8 cellular contexts compared by ENCODE assay signal in the genomic region with DNA sequence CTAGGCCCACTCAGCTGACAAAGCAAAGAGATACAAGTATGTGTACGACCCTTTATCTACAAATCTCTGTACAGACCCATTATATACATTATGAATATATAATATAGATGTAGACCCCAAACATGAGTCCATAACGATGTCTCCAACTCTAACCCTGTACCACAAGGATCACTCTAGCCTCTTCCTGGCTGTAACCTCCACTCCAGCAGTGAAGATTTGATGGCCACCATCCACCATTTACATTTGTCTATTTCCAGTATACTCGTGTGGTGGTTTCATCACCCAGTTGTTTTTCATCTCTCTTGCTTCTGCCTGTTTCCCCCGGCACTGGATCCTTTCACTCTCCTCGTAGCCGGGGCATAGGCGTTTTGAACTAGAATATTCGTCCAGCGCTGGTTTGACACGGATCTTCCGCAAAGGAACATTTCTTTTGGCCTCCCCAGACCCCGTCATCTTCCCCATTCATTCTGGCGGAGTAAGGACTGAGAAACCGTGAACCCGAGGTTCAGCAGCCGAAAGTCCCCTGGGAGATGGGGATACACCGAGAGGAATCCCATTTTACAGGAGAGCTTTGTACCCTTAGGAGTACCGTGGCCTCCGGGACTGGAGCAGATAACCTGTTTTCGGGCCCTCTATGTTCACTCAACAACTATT. TPM values are rescaled to one million over a fixed set of nuclear protein-coding genes. Genes with fewer than 3 reads are reported as not detected.
DNase-seq lines count a peak whose midpoint lies in the region; ATAC-seq, FAIRE-seq and TF ChIP-seq lines count a peak whose summit lies in the region.

No MANE protein-coding gene starts in this region.

- no peaks in the 10 kb centered on the region for H3K9me3 ChIP-seq in ascending aorta
- H3K9me3 ChIP-seq in right lobe of liver, result no peaks in the 10 kb centered on the region
- H3K9me3 ChIP-seq in upper lobe of left lung, result no peaks in the 10 kb centered on the region

- H3K4me3 ChIP-seq in ascending aorta (peak overlapping the region; percentile 70 to 74), right lobe of liver (peak overlapping the region; percentile 72 to 74 (median 73)), upper lobe of left lung (peak overlapping the region; percentile 53 to 92 (median 80))

- H3K36me3 ChIP-seq in ascending aorta, result no peaks in the 10 kb centered on the region
- no peaks in the 10 kb centered on the region for H3K36me3 ChIP-seq in right lobe of liver
- H3K36me3 ChIP-seq in upper lobe of left lung, result no peaks in the 10 kb centered on the region

- H3K27me3 ChIP-seq in ascending aorta, result no peaks in the 10 kb centered on the region
- H3K27me3 ChIP-seq in right lobe of liver, result no peaks in the 10 kb centered on the region
- H3K27me3 ChIP-seq in upper lobe of left lung, result no peaks in the 10 kb centered on the region

- H3K4me1 Mint-ChIP-seq in activated naive CD4-positive, alpha-beta T cell treated with anti-CD3 and anti-CD28 coated beads for 36 hours (ENCODE audit: low read depth), result peaks cover 11% of the 10 kb centered on the region

- peak overlapping the region; percentile 78 for H3K4me3 Mint-ChIP-seq in activated naive CD4-positive, alpha-beta T cell treated with anti-CD3 and anti-CD28 coated beads for 36 hours

- H3K4me1 ChIP-seq in ascending aorta (peaks cover 0 to 23% of the 10 kb centered on the region in 2 donors), right lobe of liver (peaks cover 0 to 22% (median 9%) of the 10 kb centered on the region in 4 donors), upper lobe of left lung (peaks cover 22 to 30% (median 26%) of the 10 kb centered on the region in 4 donors)

- peak overlapping the region; percentile 79 to 88 for H3K27ac ChIP-seq in ascending aorta
- peak overlapping the region; percentile 85 to 94 (median 89) for H3K27ac ChIP-seq in right lobe of liver
- peak overlapping the region; percentile 82 to 97 (median 88) for H3K27ac ChIP-seq in upper lobe of left lung

- 8% methylated on average over 19 of the region's 20 CpGs for WGBS in right lobe of liver (ENCODE audit: insufficient coverage, low coverage, low lambda C conversion rate, missing lambda C conversion rate)
- 7 to 17% methylated on average over 18 to 20 of the region's 20 CpGs for WGBS in upper lobe of left lung, 2 donors

- FAIRE-seq in frontal cortex (lab: Jason Lieb, UNC), result no peak

- TF ChIP-seq POLR2A in right lobe of liver (IDR thresholded peaks at IDR 0.05), result no peak
- no peak for TF ChIP-seq POLR2A in upper lobe of left lung (IDR thresholded peaks at IDR 0.05)

- CTCF ChIA-PET in activated naive CD4-positive, alpha-beta T cell treated with anti-CD3 and anti-CD28 coated beads for 36 hours (lab: Charles Lee), result interaction anchor here (0.6 kb wide), 1 partner anchor 46 kb away, joined by 3 read pairs; no protein-coding TSS in a partner anchor

- H3K9me3 Mint-ChIP-seq in activated naive CD4-positive, alpha-beta T cell treated with anti-CD3 and anti-CD28 coated beads for 36 hours, result peaks cover 1% of the 10 kb centered on the region

- peaks cover 56% of the 10 kb centered on the region for H3K27me3 Mint-ChIP-seq in activated naive CD4-positive, alpha-beta T cell treated with anti-CD3 and anti-CD28 coated beads for 36 hours (ENCODE audit: low read depth)

- intact Hi-C loops in activated naive CD4-positive, alpha-beta T cell treated with anti-CD3 and anti-CD28 coated beads for 36 hours (cut with micrococcal nuclease), result loop anchor here (1.0 to 5.0 kb wide), 6 partner anchors 31 to 850 kb away; no protein-coding TSS in a partner anchor
- intact Hi-C loops in ascending aorta (cut with DNase I) (loop anchor here (2.0 to 10.0 kb wide), 4 partner anchors 34 to 442 kb away; a partner anchor contains a TSS), right lobe of liver (cut with DNase I) (no loop called here)

- no peak for TF ChIP-seq CTCF in ascending aorta (IDR thresholded peaks at IDR 0.05)
- no peak for TF ChIP-seq CTCF in right lobe of liver (IDR thresholded peaks at IDR 0.05)
- no peak for TF ChIP-seq CTCF in upper lobe of left lung (IDR thresholded peaks at IDR 0.05)
- no peak for TF ChIP-seq CTCF in omental fat pad (IDR thresholded peaks at IDR 0.05)

- no peaks in the 10 kb centered on the region for H3K36me3 Mint-ChIP-seq in activated naive CD4-positive, alpha-beta T cell treated with anti-CD3 and anti-CD28 coated beads for 36 hours (ENCODE audit: low read depth)

- TF ChIP-seq EP300 in upper lobe of left lung (IDR thresholded peaks at IDR 0.05), result no peak

- ATAC-seq in HG03097 (IDR thresholded peaks at IDR 0.05; ENCODE audit: low FRiP score, unreplicated experiment) (peak; percentile 3), right lobe of liver (peak in 1 of 4 donors; percentile 2), upper lobe of left lung (ENCODE audit: low FRiP score in 2 of 2) (no peak), omental fat pad (ENCODE audit: low FRiP score) (no peak)

- H3K27ac Mint-ChIP-seq in activated naive CD4-positive, alpha-beta T cell treated with anti-CD3 and anti-CD28 coated beads for 36 hours, result no peak overlapping the region

- no peak for DNase-seq in activated naive CD4-positive, alpha-beta T cell treated with anti-CD3 and anti-CD28 coated beads for 36 hours
- DNase-seq in activated naive CD4-positive, alpha-beta T cell (lab: John Stamatoyannopoulos, UW), result no peak
- DNase-seq in ascending aorta (ENCODE audit: low spot score in 2 of 2), result no peak
- no peak for DNase-seq in right lobe of liver
- DNase-seq in upper lobe of left lung, result no peak
- no peak for DNase-seq in omental fat pad (ENCODE audit: low spot score)
- no peak for DNase-seq in frontal cortex (ENCODE audit: low spot score in 2 of 2)

RNA-seq across cellular contexts. Expression of a gene that starts 0.8 kb away (rescaled TPM):
- total RNA-seq in activated naive CD4-positive, alpha-beta T cell treated with anti-CD3 and anti-CD28 coated beads for 36 hours, result 1 to 10 TPM; 3.6 to 4.6 TPM
- total RNA-seq in ascending aorta (262 TPM), right lobe of liver (10 to 100 TPM; 34.7 to 63.5 (median 50.2) TPM), upper lobe of left lung (100 to 1,000 TPM; 138 to 408 (median 156) TPM), omental fat pad (100 to 1,000 TPM; 125 to 370 (median 193) TPM), frontal cortex (310 TPM)

Comparison
In these comparisons a context has a peak if more than half of its experiments do, and no peak if none do; other contexts are left out.
1. RNA of a gene that starts 0.8 kb away (total RNA-seq): 310 TPM in frontal cortex (single experiment), 262 TPM in ascending aorta (single experiment), 125 to 370 TPM in omental fat pad, 138 to 408 TPM in upper lobe of left lung and 34.7 to 63.5 TPM in right lobe of liver; 3.6 to 4.6 TPM in activated naive CD4-positive, alpha-beta T cell treated with anti-CD3 and anti-CD28 coated beads for 36 hours; every median in the first group is over 4 times any median in the second.
2. intact Hi-C loops: an anchor here in activated naive CD4-positive, alpha-beta T cell treated with anti-CD3 and anti-CD28 coated beads for 36 hours (1.0 to 5.0 kb wide) and ascending aorta (2.0 to 10.0 kb wide); none called in right lobe of liver.
3. Peak in every context shown above with its lines, with median percentiles within 50 percentile points of each other: H3K27ac ChIP-seq and H3K4me3 ChIP-seq.